1 cellular context compared by ENCODE assay signal in genomic region chr20:37413023-37413334, GRCh38.
TF ChIP-seq lines count a peak whose summit lies in the region.

No MANE protein-coding gene starts in this region.

TF ChIP-seq in HepG2, 621 proteins besides CTCF, POLR2A, EP300 and RAD21 (continued from another document):
- TF ChIP-seq HBP1 (CRISPR knock-in tag; IDR thresholded peaks at IDR 0.05; ENCODE audit: low read depth): no peak
- no peak for TF ChIP-seq JUN (CRISPR knock-in tag; IDR thresholded peaks at IDR 0.05)
- TF ChIP-seq EED (CRISPR knock-in tag; IDR thresholded peaks at IDR 0.05): peak; percentile 16; the same call in 1 of the 2 replicates
- TF ChIP-seq HES4 (CRISPR knock-in tag; IDR thresholded peaks at IDR 0.05; ENCODE audit: borderline replicate concordance): no peak
- TF ChIP-seq NR3C1 (CRISPR knock-in tag; IDR thresholded peaks at IDR 0.05): no peak
- TF ChIP-seq SCMH1 (CRISPR knock-in tag; IDR thresholded peaks at IDR 0.05; ENCODE audit: borderline replicate concordance): no peak
- TF ChIP-seq SALL2 (CRISPR knock-in tag; IDR thresholded peaks at IDR 0.05): no peak
- no peak for TF ChIP-seq FOXC1 (CRISPR knock-in tag; IDR thresholded peaks at IDR 0.05; ENCODE audit: borderline replicate concordance)
- TF ChIP-seq NR2F1 (CRISPR knock-in tag; IDR thresholded peaks at IDR 0.05): 0 out of 4 replicates have a peak, but pooled peaks of 1 of the 2 experiments have one; percentile 21
- no peak for TF ChIP-seq ARID5B (CRISPR knock-in tag; IDR thresholded peaks at IDR 0.05)
- no peak for TF ChIP-seq FUBP1 (CRISPR knock-in tag; IDR thresholded peaks at IDR 0.05; ENCODE audit: borderline replicate concordance)
- TF ChIP-seq PATZ1 (CRISPR knock-in tag; IDR thresholded peaks at IDR 0.05): peak; percentile 3; the same call in 1 of the 2 replicates
- TF ChIP-seq ZBTB7A (CRISPR knock-in tag; IDR thresholded peaks at IDR 0.05): 0 out of 2 replicates have a peak, but pooled peaks have one; percentile 3
- TF ChIP-seq ZFP36L1 (CRISPR knock-in tag; IDR thresholded peaks at IDR 0.05): no peak
- no peak for TF ChIP-seq TRAFD1 (CRISPR knock-in tag; IDR thresholded peaks at IDR 0.05; ENCODE audit: borderline replicate concordance)
- TF ChIP-seq PAF1 (CRISPR knock-in tag; IDR thresholded peaks at IDR 0.05): no peak
